In genomic region chr1:160559437-160559836, GRCh38 we compare ENCODE assay signal across 5 cellular contexts. TPM values are rescaled to one million over a fixed set of nuclear protein-coding genes. Genes with fewer than 3 reads are reported as not detected.
"Had no signal": no experiment of that assay in that cellular context is flagged by ENCODE, and none has a peak within 500 bp of the region (broad histone marks: within the 10 kb centered on the region; RNA-seq: fewer than 3 reads in every experiment).

No MANE protein-coding gene starts in this region.

RNA-seq across cellular contexts. Expression of gene CD84, which starts 19.9 kb away (rescaled TPM):
- total RNA-seq: cardiac muscle cell, dermis microvascular lymphatic vessel endothelial cell, endodermal cell, glomerular endothelial cell, pulmonary artery endothelial cell had no signal
- polyA plus RNA-seq: cardiac muscle cell had no signal

RNA-seq across cellular contexts. Expression of gene SLAMF6, which starts 36.4 kb away (rescaled TPM):
- total RNA-seq: cardiac muscle cell, dermis microvascular lymphatic vessel endothelial cell, endodermal cell, glomerular endothelial cell, pulmonary artery endothelial cell had no signal
- polyA plus RNA-seq: cardiac muscle cell had no signal
